Comparison of ENCODE assay signal across 8 cellular contexts in the genomic region with DNA sequence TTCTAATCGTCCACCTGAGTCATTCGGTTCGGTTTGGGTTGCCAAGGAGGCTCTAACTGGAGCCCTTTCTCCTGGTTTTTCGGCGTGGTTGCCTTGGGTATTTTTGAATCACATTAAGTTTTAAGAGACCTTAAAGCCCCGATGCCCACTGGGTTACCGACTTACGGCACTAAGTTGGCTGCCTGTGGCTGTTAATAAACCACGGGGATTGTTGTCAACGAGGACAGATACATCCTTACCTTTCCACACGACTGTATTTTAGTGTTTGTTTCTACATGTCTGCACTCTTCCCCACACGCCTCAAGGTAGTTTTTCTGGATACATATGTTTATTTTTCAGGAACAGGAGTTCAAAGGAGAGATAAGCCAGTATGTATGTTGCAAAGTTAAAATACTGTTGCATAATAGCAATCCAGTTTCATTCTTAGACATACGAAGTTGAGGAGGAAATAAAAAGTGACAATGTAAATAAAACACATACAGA. TPM values are rescaled to one million over a fixed set of nuclear protein-coding genes. Genes with fewer than 3 reads are reported as not detected.
DNase-seq lines count a peak whose midpoint lies in the region; ATAC-seq and TF ChIP-seq lines count a peak whose summit lies in the region.

No MANE protein-coding gene starts in this region.

- no peaks in the 10 kb centered on the region for H3K9me3 ChIP-seq in MM.1S (replicated peaks; ENCODE audit: insufficient read depth, low read length)
- no peaks in the 10 kb centered on the region for H3K9me3 ChIP-seq in lung (ENCODE audit: control insufficient read depth in 2 of 2, insufficient read depth in 1 of 2, low read length in 1 of 2)
- no peaks in the 10 kb centered on the region for H3K9me3 ChIP-seq in upper lobe of left lung

- H3K27me3 ChIP-seq in MM.1S (replicated peaks; ENCODE audit: insufficient read depth, low read length): no peaks in the 10 kb centered on the region
- no peaks in the 10 kb centered on the region for H3K27me3 ChIP-seq in lung (ENCODE audit: control insufficient read depth, insufficient read depth)
- H3K27me3 ChIP-seq in upper lobe of left lung: no peaks in the 10 kb centered on the region

- H4K20me1 ChIP-seq in MM.1S (ENCODE audit: insufficient read depth, low read length): no peaks in the 10 kb centered on the region

- H3K9me2 ChIP-seq in MM.1S (replicated peaks; ENCODE audit: insufficient read depth, low read length): no peaks in the 10 kb centered on the region

- H3K9ac ChIP-seq in MM.1S (ENCODE audit: low read length): peak overlapping the region; percentile 92; the same call in 1 of the 2 replicates

- H3K79me2 ChIP-seq in MM.1S (ENCODE audit: low read length): peaks cover 57% of the 10 kb centered on the region

- no peak for TF ChIP-seq CTCF in MM.1S (IDR thresholded peaks at IDR 0.05; ENCODE audit: low read length)
- TF ChIP-seq CTCF in astrocyte of the cerebellum (IDR thresholded peaks at IDR 0.05; ENCODE audit: low read depth, low read length, missing control alignments): no peak
- TF ChIP-seq CTCF in lung (IDR thresholded peaks at IDR 0.05; ENCODE audit: control extremely low read depth, extremely low read depth): no peak
- no peak for TF ChIP-seq CTCF in upper lobe of left lung (IDR thresholded peaks at IDR 0.05)

- TF ChIP-seq POLR2A in upper lobe of left lung (IDR thresholded peaks at IDR 0.05): no peak

- WGBS in lung, 2 donors: 2% methylated on average over 13 of the region's 13 CpGs
- WGBS in upper lobe of left lung, 2 donors: 3% methylated on average over 13 of the region's 13 CpGs

- H3F3A ChIP-seq in MM.1S (ENCODE audit: insufficient read depth, low read length): peaks cover 9% of the 10 kb centered on the region; the same call in 1 of the 2 replicates

- H3K4me3 ChIP-seq in MM.1S (ENCODE audit: low read length) (peak overlapping the region; percentile 90), astrocyte of the cerebellum (ENCODE audit: low read depth, low read length) (peak overlapping the region; percentile 96), lung (peak overlapping the region; percentile 10), upper lobe of left lung (peak overlapping the region in 3 of 4 donors; percentile 76 to 96 (median 96))

- peak overlapping the region; percentile 23; the same call in 1 of the 2 replicates for H3K27ac ChIP-seq in MM.1S (ENCODE audit: low read length)
- peak overlapping the region; percentile 32 to 90 for H3K27ac ChIP-seq in lung (ENCODE audit: low read depth in 1 of 2, low read length in 1 of 2)
- peak overlapping the region; percentile 98 to 100 (median 100) for H3K27ac ChIP-seq in upper lobe of left lung

- ATAC-seq in lung (ENCODE audit: insufficient read depth, low FRiP score) (no peak), upper lobe of left lung (ENCODE audit: low FRiP score in 2 of 2) (no peak), HG03565 (IDR thresholded peaks at IDR 0.05; ENCODE audit: unreplicated experiment) (no peak)

- H3K36me3 ChIP-seq in MM.1S (replicated peaks; ENCODE audit: insufficient read depth, low read length) (no peaks in the 10 kb centered on the region), lung (ENCODE audit: control insufficient read depth in 2 of 2, insufficient read depth in 2 of 2, low read length in 2 of 2) (no peaks in the 10 kb centered on the region), upper lobe of left lung (no peaks in the 10 kb centered on the region)

- peak overlapping the region; percentile 19 for H2AFZ ChIP-seq in MM.1S (ENCODE audit: low read length)

- peak; percentile 18 for DNase-seq in GF-D8 (lab: John Stamatoyannopoulos, UW)
- no peak for DNase-seq in MM.1S
- DNase-seq in astrocyte of the cerebellum (ENCODE audit: low read depth): no peak
- DNase-seq in lung (ENCODE audit: low spot score): no peak
- DNase-seq in upper lobe of left lung: peak in 1 of 2 donors; percentile 29
- no peak for DNase-seq in NCI-H1105 treated with DMSO at 0.1 percent for 48 hours (lab: John Stamatoyannopoulos, UW)
- no peak for DNase-seq in NCI-H1694 treated with DMSO at 0.1 percent for 48 hours (lab: John Stamatoyannopoulos, UW)

- H3K4me2 ChIP-seq in MM.1S (ENCODE audit: low read depth, low read length): peak overlapping the region; percentile 67

- H3K4me1 ChIP-seq in MM.1S (ENCODE audit: low read length): peaks cover 10% of the 10 kb centered on the region
- H3K4me1 ChIP-seq in lung (ENCODE audit: control insufficient read depth in 2 of 2, insufficient read depth in 2 of 2, low read length in 2 of 2): no peaks in the 10 kb centered on the region
- peaks cover 5 to 16% (median 11%) of the 10 kb centered on the region in 4 donors for H3K4me1 ChIP-seq in upper lobe of left lung

- in situ Hi-C loops in astrocyte of the cerebellum (cut with HindIII; ENCODE audit: low sequenced_read_pairs): no loop called here

- TF ChIP-seq EP300 in upper lobe of left lung (IDR thresholded peaks at IDR 0.05): no peak

RNA-seq across cellular contexts. Expression of a gene that starts 1.2 kb away (rescaled TPM):
- 100 to 1,000 TPM; 105 to 197 TPM for total RNA-seq in lung
- 100 to 1,000 TPM; 109 to 117 TPM for polyA plus RNA-seq in lung
- 100 to 1,000 TPM in 2 of 6 donors, 10 to 100 TPM in 4; 62.9 to 110 (median 81.5) TPM for total RNA-seq in upper lobe of left lung

Comparison
In these comparisons a context has a peak if more than half of its experiments do, and no peak if none do; other contexts are left out.
1. H3K27ac ChIP-seq: peak in every context shown above with its lines; median percentile 100 in upper lobe of left lung; 61 in lung; 23 in MM.1S.
2. H3K4me3 ChIP-seq: peak in every context shown above with its lines; median percentile 96 in astrocyte of the cerebellum; 96 in upper lobe of left lung; 90 in MM.1S; 10 in lung.